ENCODE assay signal across 26 cellular contexts in the genomic region with DNA sequence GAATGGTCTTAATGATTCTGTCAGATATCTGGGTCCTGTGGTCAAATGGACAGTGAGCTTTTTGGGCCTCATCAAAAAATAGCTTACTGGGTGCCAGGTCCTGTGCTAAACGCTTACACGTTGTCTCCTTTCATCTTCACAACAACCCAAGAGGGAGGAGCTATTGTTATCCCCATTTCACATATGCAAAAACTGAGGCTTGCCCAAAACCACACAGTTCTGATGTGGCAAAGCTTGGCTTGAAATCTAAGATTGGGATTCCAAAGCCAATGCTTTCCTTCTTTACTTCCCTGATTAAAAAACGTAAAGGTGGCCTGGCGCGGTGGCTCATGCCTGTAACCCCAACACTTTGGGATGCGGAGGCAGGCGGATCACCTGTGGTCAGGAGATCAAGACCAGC.
"Had no signal": no experiment of that assay in that cellular context is flagged by ENCODE, and none has a peak within 500 bp of the region (broad histone marks: within the 10 kb centered on the region; RNA-seq: fewer than 3 reads in every experiment).

No MANE protein-coding gene starts in this region.

- H3K4me1 ChIP-seq: body of pancreas had no signal

- ATAC-seq: activated CD8-positive, alpha-beta memory T cell treated with anti-CD3 and anti-CD28 coated beads, Interleukin-2, amount 10 ng/mL, durations not matched to agents 7 days and 5 days; activated naive CD4-positive, alpha-beta T cell treated with anti-CD3 and anti-CD28 coated beads, Interleukin-2, amount 50 U/mL, for 72 hours; body of pancreas had no signal

- H3K9me3 ChIP-seq: adrenal gland, body of pancreas, breast epithelium had no signal

- H3K4me3 ChIP-seq: adrenal gland, body of pancreas, breast epithelium had no signal

- H3K36me3 ChIP-seq: adrenal gland, breast epithelium, WERI-Rb-1 had no signal

- FAIRE-seq: astrocyte had no signal

- DNase-seq: activated CD4-positive, alpha-beta memory T cell treated with anti-CD3 and anti-CD28 coated beads, Interleukin-2, amount 10 ng/mL, durations not matched to agents 7 days and 5 days; activated CD4-positive, alpha-beta T cell treated with anti-CD3 and anti-CD28 coated beads for 1 hour; activated CD4-positive, alpha-beta T cell treated with anti-CD3 and anti-CD28 coated beads for 48 hours; activated CD4-positive, CD25-positive, alpha-beta regulatory T cell; activated CD8-positive, alpha-beta memory T cell treated with anti-CD3 and anti-CD28 coated beads for 24 hours; activated CD8-positive, alpha-beta memory T cell treated with anti-CD3 and anti-CD28 coated beads, Interleukin-2, amount 10 ng/mL, durations not matched to agents 7 days and 5 days; activated CD8-positive, alpha-beta memory T cell treated with anti-CD3 and anti-CD28 coated beads, Interleukin-2, amount 50 U/mL, for 48 hours; activated effector memory CD4-positive, alpha-beta T cell treated with anti-CD3 and anti-CD28 coated beads, Interleukin-2, amount 50 U/mL, for 16 hours; activated naive CD4-positive, alpha-beta T cell; activated T-cell treated with anti-CD3 and anti-CD28 coated beads, Interleukin-2, amount 50 U/mL, for 48 hours; adrenal gland; body of pancreas; cerebellar nuclear complex; NCI-H1105 treated with DMSO at 0.1 percent for 48 hours; NCI-H1436 treated with DMSO at 0.1 percent for 48 hours; NCI-H1694 treated with DMSO at 0.1 percent for 48 hours; NCI-H2029; NCI-H345; NCI-H524 treated with DMSO at 0.1 percent for 48 hours; OCI-M1; Right ventricle myocardium superior; T1000; WERI-Rb-1 had no signal

- H3K27ac ChIP-seq: adrenal gland, body of pancreas, breast epithelium, WERI-Rb-1 had no signal

- H3K27me3 ChIP-seq: adrenal gland, body of pancreas, breast epithelium had no signal
